22 cellular contexts compared by ENCODE assay signal in genomic region chr1:210625715-210626114, GRCh38.
"Had no signal": no experiment of that assay in that cellular context is flagged by ENCODE, and none has a peak within 500 bp of the region (broad histone marks: within the 10 kb centered on the region; RNA-seq: fewer than 3 reads in every experiment).

No MANE protein-coding gene starts in this region.

- H3K4me1 ChIP-seq: right atrium auricular region, suprapubic skin, tibial nerve, upper lobe of right lung, vagina had no signal

- DNase-seq: cortex of kidney; effector memory CD4-positive, alpha-beta T cell; kidney glomerular epithelial cell; mammary epithelial cell; natural killer cell; small intestine; stimulated activated CD4-positive, alpha-beta T cell treated with anti-CD3 and anti-CD28 coated beads, Interleukin-12 subunit alpha, Interleukin-12 subunit beta, amount 100 ng/mL, for 4 hours; stimulated activated CD4-positive, alpha-beta T cell treated with anti-CD3 and anti-CD28 coated beads, Interleukin-4, amount 100 ng/mL, for 1 hour; stimulated activated CD8-positive, alpha-beta memory T cell treated with anti-CD3 and anti-CD28 coated beads, Interleukin-4, amount 100 ng/mL, for 48 hours; stimulated activated naive CD8-positive, alpha-beta T cell treated with anti-CD3 and anti-CD28 coated beads, Interleukin-15, Interleukin-2, amounts not matched to agents 100 U/mL and 50 U/mL, for 24 hours; upper lobe of right lung had no signal

- FAIRE-seq: endometrium, frontal cortex, islet of Langerhans, small intestine had no signal

- H3K36me3 ChIP-seq: heart right ventricle, right atrium auricular region, suprapubic skin, upper lobe of right lung, vagina had no signal

- H3K9me3 ChIP-seq: heart right ventricle, right atrium auricular region, suprapubic skin, tibial nerve, upper lobe of right lung, vagina had no signal

- H3K27me3 ChIP-seq: heart right ventricle, right atrium auricular region, suprapubic skin, tibial nerve, upper lobe of right lung, vagina had no signal

- H3K27ac ChIP-seq: heart right ventricle, right atrium auricular region, suprapubic skin, tibial nerve, upper lobe of right lung, vagina had no signal

- H3K4me3 ChIP-seq: heart right ventricle, right atrium auricular region, suprapubic skin, tibial nerve, upper lobe of right lung, vagina had no signal

- ATAC-seq: esophagus mucosa; left lobe of liver; natural killer cell; stimulated activated effector memory CD8-positive, alpha-beta T cell treated with anti-CD3 and anti-CD28 coated beads, Interleukin-12 subunit alpha, Interleukin-12 subunit beta, amount 100 ng/mL, for 72 hours; stimulated activated naive CD8-positive, alpha-beta T cell treated with anti-CD3 and anti-CD28 coated beads, Interleukin-15, Interleukin-2, amounts not matched to agents 100 U/mL and 50 U/mL, for 24 hours; upper lobe of right lung had no signal
